In the genomic region with DNA sequence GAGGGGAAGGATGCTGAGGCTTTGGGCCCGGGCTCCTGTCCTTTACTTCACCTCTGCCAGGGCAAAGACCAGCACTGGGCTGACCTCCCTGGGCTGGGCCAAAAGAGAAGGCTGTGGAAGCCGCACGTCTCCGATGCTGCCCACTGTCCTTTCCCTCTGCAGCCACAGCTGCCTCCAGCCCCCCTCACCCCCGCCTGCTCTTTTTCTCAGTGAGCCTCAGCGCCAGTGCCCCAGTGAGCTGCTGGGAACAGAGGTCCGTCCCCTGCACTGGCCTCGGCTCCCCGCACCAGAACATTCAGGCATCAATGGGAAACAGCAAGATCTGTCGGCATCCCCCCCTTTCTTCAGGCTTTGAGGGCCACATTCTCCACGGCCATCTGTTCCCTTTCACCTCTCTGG, we compare ENCODE assay signal across 12 cellular contexts.
DNase-seq lines count a peak whose midpoint lies in the region; ATAC-seq and TF ChIP-seq lines count a peak whose summit lies in the region.
"Had no signal": no experiment of that assay in that cellular context is flagged by ENCODE, and none has a peak within 500 bp of the region (broad histone marks: within the 10 kb centered on the region; RNA-seq: fewer than 3 reads in every experiment).

No MANE protein-coding gene starts in this region.

- no peak overlapping the region for H2AFZ ChIP-seq in ACC112 (ENCODE audit: low read length, unreplicated experiment)

- H3K9me3 ChIP-seq in ascending aorta: no peaks in the 10 kb centered on the region

- H3K36me3 ChIP-seq in ACC112 (ENCODE audit: insufficient read depth, low read length) (no peaks in the 10 kb centered on the region), ascending aorta (no peaks in the 10 kb centered on the region)

- peak overlapping the region; percentile 9; the same call in 1 of the 2 replicates for H3K27ac ChIP-seq in ACC112 (ENCODE audit: low read depth, low read length)
- H3K27ac ChIP-seq in ascending aorta: peak overlapping the region; percentile 85 to 91

- H3K4me1 ChIP-seq in ACC112 (ENCODE audit: control insufficient read depth, insufficient read depth, low read length, unreplicated experiment): peaks cover 65% of the 10 kb centered on the region
- H3K4me1 ChIP-seq in ascending aorta: peaks cover 22 to 66% of the 10 kb centered on the region in 2 donors

- intact Hi-C loops in ascending aorta (cut with DNase I): loop anchor here (2.0 to 5.0 kb wide), 4 partner anchors 18 to 152 kb away; no protein-coding TSS in a partner anchor

- ATAC-seq in GM19035 (IDR thresholded peaks at IDR 0.05; ENCODE audit: unreplicated experiment): no peak

- H3K4me3 ChIP-seq in ACC112 (ENCODE audit: low read depth, low read length) (no peak overlapping the region), ascending aorta (no peak overlapping the region)

- no peak for DNase-seq in ascending aorta (ENCODE audit: low spot score in 2 of 2)
- peak; percentile 14 for DNase-seq in iPS-NIHi7 (ENCODE audit: extremely low spot score)
- DNase-seq in retina: peak; percentile 74
- DNase-seq in NOMO-1 (lab: John Stamatoyannopoulos, UW; ENCODE audit: unreplicated experiment in 2 of 2): no peak
- no peak for DNase-seq in stimulated activated naive CD4-positive, alpha-beta T cell treated with Interleukin-2 at 50 U/mL for 16 hours (lab: John Stamatoyannopoulos, UW)
- DNase-seq in germinal center (ENCODE audit: low spot score): no peak
- DNase-seq: activated CD4-positive, CD25-positive, alpha-beta regulatory T cell; NCI-H510A treated with DMSO at 0.1 percent for 48 hours; SHP77; stimulated activated CD4-positive, alpha-beta T cell treated with anti-CD3 and anti-CD28 coated beads, Interleukin-15, amount 100 ng/mL, for 24 hours had no signal

- H3K27me3 ChIP-seq in ACC112 (ENCODE audit: insufficient read depth, low read length): no peaks in the 10 kb centered on the region
- no peaks in the 10 kb centered on the region for H3K27me3 ChIP-seq in ascending aorta

- H3K79me2 ChIP-seq in ACC112 (ENCODE audit: control insufficient read depth, insufficient read depth, low read length, unreplicated experiment): no peaks in the 10 kb centered on the region

- no peak for TF ChIP-seq CTCF in ascending aorta (IDR thresholded peaks at IDR 0.05)

Comparison
In these comparisons a context has a peak if more than half of its experiments do, and no peak if none do; other contexts are left out.
1. DNase-seq: peak in iPS-NIHi7 (single experiment) and retina (single experiment); none in ascending aorta (0 of 2), NOMO-1 (0 of 2), stimulated activated naive CD4-positive, alpha-beta T cell treated with Interleukin-2 at 50 U/mL for 16 hours (single experiment) and germinal center (single experiment).